In genomic region chr3:193981534-193981933, GRCh38 we compare ENCODE assay signal across 1 cellular context.
TF ChIP-seq lines count a peak whose summit lies in the region.

No MANE protein-coding gene starts in this region.

TF ChIP-seq in SK-N-SH, 30 proteins besides CTCF, POLR2A, EP300 and RAD21 (continued from another document):
- no peak for TF ChIP-seq IRF3 (IDR thresholded peaks at IDR 0.05; ENCODE audit: low read depth, low read length)
- no peak for TF ChIP-seq FOSL2 (IDR thresholded peaks at IDR 0.05; ENCODE audit: borderline replicate concordance, low read depth)
- no peak for TF ChIP-seq FOXJ3 (CRISPR knock-in tag; IDR thresholded peaks at IDR 0.05)
- TF ChIP-seq REST (IDR thresholded peaks at IDR 0.05; ENCODE audit: low read depth, low read length): no peak
- no peak for TF ChIP-seq FOXM1 (IDR thresholded peaks at IDR 0.05; ENCODE audit: low read depth)
- TF ChIP-seq EZH2phosphoT487 (IDR thresholded peaks at IDR 0.05; ENCODE audit: borderline replicate concordance, low read depth): no peak
- TF ChIP-seq JUND (IDR thresholded peaks at IDR 0.05): no peak
- TF ChIP-seq USF2 (IDR thresholded peaks at IDR 0.05; ENCODE audit: borderline replicate concordance, low read depth, low read length): no peak
- no peak for TF ChIP-seq GABPA (IDR thresholded peaks at IDR 0.05; ENCODE audit: low read depth)
- TF ChIP-seq YY1 (IDR thresholded peaks at IDR 0.05; ENCODE audit: low read depth): no peak
